ENCODE assay signal across 17 cellular contexts in genomic region chr13:111317042-111317550, GRCh38. TPM values are rescaled to one million over a fixed set of nuclear protein-coding genes. Genes with fewer than 3 reads are reported as not detected.
DNase-seq lines count a peak whose midpoint lies in the region; ATAC-seq and TF ChIP-seq lines count a peak whose summit lies in the region.
"Had no signal": no experiment of that assay in that cellular context is flagged by ENCODE, and none has a peak within 500 bp of the region (broad histone marks: within the 10 kb centered on the region; RNA-seq: fewer than 3 reads in every experiment).

No MANE protein-coding gene starts in this region.

- H3K9ac ChIP-seq in endodermal cell (ENCODE audit: extremely low read depth, low read length, poor library complexity, severe bottlenecking) (no peak overlapping the region), neuronal stem cell (ENCODE audit: low read depth, low read length, poor library complexity) (no peak overlapping the region)
- H3K9ac ChIP-seq: BLaER1 treated with 17β-estradiol and CSF1 and Interleukin-3, amounts not matched to agents 10 nM and 100 nM had no signal

- peak overlapping the region; percentile 27 for H3K18ac ChIP-seq in neuronal stem cell (ENCODE audit: low read length)

- H2BK120ac ChIP-seq in neuronal stem cell (ENCODE audit: low read depth, low read length): no peak overlapping the region

- H2BK15ac ChIP-seq in neuronal stem cell (ENCODE audit: low read length): no peak overlapping the region

- no peak overlapping the region for H4K8ac ChIP-seq in neuronal stem cell (ENCODE audit: low read depth, low read length)

- intact Hi-C loops in left ventricle myocardium superior (cut with micrococcal nuclease): no loop called here

- no peaks in the 10 kb centered on the region for H3K4me1 Mint-ChIP-seq in endodermal cell
- no peaks in the 10 kb centered on the region for H3K4me1 Mint-ChIP-seq in type B pancreatic cell (ENCODE audit: unreplicated experiment)
- no peaks in the 10 kb centered on the region for H3K4me1 Mint-ChIP-seq in activated T-cell treated with anti-CD3 and anti-CD28 coated beads, Interleukin-2, amount 50 U/mL, for 24 hours (ENCODE audit: low read depth)
- H3K4me1 Mint-ChIP-seq: B cell, IgD-negative memory B cell had no signal

- DNase-seq in H7 (peak; percentile 56), endodermal cell (peak; percentile 39), neuronal stem cell (ENCODE audit: low spot score) (no peak), type B pancreatic cell (ENCODE audit: extremely low spot score, unreplicated experiment) (peak; percentile 54), left ventricle myocardium superior (no peak)
- DNase-seq in activated T-cell treated with anti-CD3 and anti-CD28 coated beads, Interleukin-2, amount 50 U/mL, for 24 hours: no peak
- DNase-seq: Calu3; CD8-positive, alpha-beta T cell; DMS79 treated with DMSO at 0.1 percent for 48 hours; GF-D8 had no signal

- no peak overlapping the region for H4K91ac ChIP-seq in neuronal stem cell (ENCODE audit: low read depth, low read length, poor library complexity)

- H3K36me3 Mint-ChIP-seq in endodermal cell (ENCODE audit: low read depth) (peaks cover 31% of the 10 kb centered on the region), type B pancreatic cell (peaks cover 14% of the 10 kb centered on the region)
- peaks cover 24% of the 10 kb centered on the region for H3K36me3 Mint-ChIP-seq in activated T-cell treated with anti-CD3 and anti-CD28 coated beads, Interleukin-2, amount 50 U/mL, for 24 hours (ENCODE audit: low read depth)

- H3K23ac ChIP-seq in neuronal stem cell (ENCODE audit: low read depth, low read length, poor library complexity): no peak overlapping the region

- H3K27me3 Mint-ChIP-seq in endodermal cell (ENCODE audit: insufficient read depth): no peaks in the 10 kb centered on the region
- H3K27me3 Mint-ChIP-seq in type B pancreatic cell: no peaks in the 10 kb centered on the region
- no peaks in the 10 kb centered on the region for H3K27me3 Mint-ChIP-seq in activated T-cell treated with anti-CD3 and anti-CD28 coated beads, Interleukin-2, amount 50 U/mL, for 24 hours
- H3K27me3 Mint-ChIP-seq: B cell, IgD-negative memory B cell had no signal

- no peak overlapping the region for H3K4me3 Mint-ChIP-seq in endodermal cell
- no peak overlapping the region for H3K4me3 Mint-ChIP-seq in type B pancreatic cell
- H3K4me3 Mint-ChIP-seq in activated T-cell treated with anti-CD3 and anti-CD28 coated beads, Interleukin-2, amount 50 U/mL, for 24 hours: no peak overlapping the region
- H3K4me3 Mint-ChIP-seq: B cell; CD8-positive, alpha-beta T cell had no signal

- H3K79me1 ChIP-seq in neuronal stem cell (ENCODE audit: low read depth, low read length): peaks cover 5% of the 10 kb centered on the region

- 91 to 98% methylated on average over 8 to 14 of the region's 14 CpGs for WGBS in endodermal cell (ENCODE audit: insufficient coverage in 1 of 2, insufficient read length in 1 of 2), 2 experiments
- no CpG with 5 or more reads among the region's 14 CpGs for WGBS in neuronal stem cell (ENCODE audit: extremely low coverage in 2 of 2, insufficient read length in 2 of 2, insufficient replicate concordance in 1 of 2), 2 donors

- TF ChIP-seq CTCF in endodermal cell (conservative IDR thresholded peaks at IDR 0.05): no peak
- no peak for TF ChIP-seq CTCF in type B pancreatic cell (conservative IDR thresholded peaks at IDR 0.05)

- no peak overlapping the region for H2BK12ac ChIP-seq in neuronal stem cell (ENCODE audit: low read length)

- H2AK5ac ChIP-seq in neuronal stem cell (ENCODE audit: low read depth, low read length): no peak overlapping the region

- no peak overlapping the region for H3K14ac ChIP-seq in neuronal stem cell (ENCODE audit: low read length)

- H3K27ac ChIP-seq in endodermal cell (ENCODE audit: low read depth, low read length) (no peak overlapping the region), neuronal stem cell (replicated peaks; ENCODE audit: low read length) (no peak overlapping the region)
- H3K27ac ChIP-seq: BLaER1 treated with 17β-estradiol and CSF1 and Interleukin-3, amounts not matched to agents 10 nM and 100 nM had no signal

- H3K4me1 ChIP-seq in endodermal cell (ENCODE audit: control insufficient read depth, insufficient read depth, low read length): no peaks in the 10 kb centered on the region
- H3K4me1 ChIP-seq in neuronal stem cell (ENCODE audit: control insufficient read depth in 2 of 2, insufficient read depth in 1 of 2, low read depth in 1 of 2, low read length in 2 of 2): peaks cover 0 to 2% of the 10 kb centered on the region in 2 donors
- H3K4me1 ChIP-seq: HAP-1 had no signal

- H3K27ac Mint-ChIP-seq in endodermal cell (no peak overlapping the region), type B pancreatic cell (no peak overlapping the region)
- no peak overlapping the region for H3K27ac Mint-ChIP-seq in activated T-cell treated with anti-CD3 and anti-CD28 coated beads, Interleukin-2, amount 50 U/mL, for 24 hours
- H3K27ac Mint-ChIP-seq: B cell; CD8-positive, alpha-beta T cell had no signal

- H3K27me3 ChIP-seq in H7 (ENCODE audit: control insufficient read depth, insufficient read depth, low read length) (no peaks in the 10 kb centered on the region), endodermal cell (ENCODE audit: control insufficient read depth, insufficient read depth, low read length, poor library complexity, severe bottlenecking) (no peaks in the 10 kb centered on the region), neuronal stem cell (ENCODE audit: control insufficient read depth in 3 of 3, insufficient read depth in 3 of 3, low read depth in 1 of 3, low read length in 3 of 3) (no peaks in the 10 kb centered on the region)
- H3K27me3 ChIP-seq: BLaER1 treated with 17β-estradiol and CSF1 and Interleukin-3, amounts not matched to agents 10 nM and 100 nM had no signal

- ATAC-seq in HG02642 (IDR thresholded peaks at IDR 0.05; ENCODE audit: poor library complexity, unreplicated experiment) (no peak), left ventricle myocardium superior (no peak)
- ATAC-seq: CD8-positive, alpha-beta T cell had no signal

- no peaks in the 10 kb centered on the region for H3K36me3 ChIP-seq in H7 (replicated peaks; ENCODE audit: control insufficient read depth, insufficient read depth, low read length)
- H3K36me3 ChIP-seq in endodermal cell (ENCODE audit: control insufficient read depth, insufficient read depth, low read length): peaks cover 7% of the 10 kb centered on the region
- H3K36me3 ChIP-seq in neuronal stem cell (replicated peaks in 1 of 2; ENCODE audit: control insufficient read depth in 2 of 2, insufficient read depth in 2 of 2, low read length in 2 of 2): peaks cover 4 to 9% of the 10 kb centered on the region in 2 donors
- H3K36me3 ChIP-seq: HAP-1 had no signal

- no peak overlapping the region for H2BK5ac ChIP-seq in neuronal stem cell (ENCODE audit: low read length)

- H2AFZ ChIP-seq in neuronal stem cell (ENCODE audit: low read length): no peak overlapping the region

- H3K9me3 Mint-ChIP-seq in endodermal cell (peaks cover 15% of the 10 kb centered on the region), type B pancreatic cell (no peaks in the 10 kb centered on the region)
- no peaks in the 10 kb centered on the region for H3K9me3 Mint-ChIP-seq in activated T-cell treated with anti-CD3 and anti-CD28 coated beads, Interleukin-2, amount 50 U/mL, for 24 hours
- H3K9me3 Mint-ChIP-seq: CD8-positive, alpha-beta T cell had no signal

- no peak overlapping the region for H3K4me2 ChIP-seq in neuronal stem cell (ENCODE audit: insufficient read depth, low read length, poor library complexity, severe bottlenecking)
- H3K4me2 ChIP-seq: BLaER1 treated with 17β-estradiol and CSF1 and Interleukin-3, amounts not matched to agents 10 nM and 100 nM had no signal

- no peak overlapping the region for H3K4me3 ChIP-seq in H7 (ENCODE audit: insufficient read depth, low read depth, low read length)
- H3K4me3 ChIP-seq in endodermal cell (ENCODE audit: low read length): no peak overlapping the region
- H3K4me3 ChIP-seq in neuronal stem cell (ENCODE audit: low read length in 2 of 2): no peak overlapping the region
- H3K4me3 ChIP-seq: BLaER1 treated with 17β-estradiol and CSF1 and Interleukin-3, amounts not matched to agents 10 nM and 100 nM; HAP-1 had no signal

- no peak overlapping the region for H3K4ac ChIP-seq in neuronal stem cell (ENCODE audit: low read length)

- peaks cover 7% of the 10 kb centered on the region for H3K9me3 ChIP-seq in endodermal cell (ENCODE audit: control insufficient read depth, low read length)
- H3K9me3 ChIP-seq in neuronal stem cell (replicated peaks in 1 of 2; ENCODE audit: control insufficient read depth in 2 of 2, insufficient read depth in 1 of 2, low read depth in 1 of 2, low read length in 2 of 2): peaks cover 9 to 13% of the 10 kb centered on the region in 2 donors
- H3K9me3 ChIP-seq: HAP-1 had no signal

RNA-seq across cellular contexts. Expression of gene TEX29, which starts 3.3 kb away (rescaled TPM):
- 0.22 TPM in 1 of 2 replicates, not detected in the other for total RNA-seq in H7 (2014; rRNA removed; shearing (Covaris generic))
- total RNA-seq in endodermal cell (under 1 TPM in 1 of 2 donors, not detected in 1; 0.69 TPM), type B pancreatic cell (ENCODE audit: low replicate concordance) (0.62 and 0.92 TPM in 2 replicates), left ventricle myocardium superior (0.32 TPM)
- 0.43 TPM for polyA plus RNA-seq in endodermal cell (2013, experiment 1 of 2)
- polyA plus RNA-seq in endodermal cell (2013, experiment 2 of 2): not detected
- polyA plus RNA-seq in neuronal stem cell (2013, experiment 1 of 2): 0.17 TPM
- polyA plus RNA-seq in neuronal stem cell (2013, experiment 2 of 2): 0.26 TPM
- total RNA-seq: A172, Calu3, H1 had no signal
- polyA plus RNA-seq: IgD-negative memory B cell had no signal

Comparison
In these comparisons a context has a peak if more than half of its experiments do, and no peak if none do; other contexts are left out.
1. DNase-seq: peak in H7 (single experiment), endodermal cell (single experiment) and type B pancreatic cell (single experiment); none in neuronal stem cell (single experiment), left ventricle myocardium superior (single experiment) and activated T-cell treated with anti-CD3 and anti-CD28 coated beads, Interleukin-2, amount 50 U/mL, for 24 hours (single experiment).